Comparison of ENCODE assay signal across 24 cellular contexts in genomic region chr5:167254150-167254549, GRCh38.
"Had no signal": no experiment of that assay in that cellular context is flagged by ENCODE, and none has a peak within 500 bp of the region (broad histone marks: within the 10 kb centered on the region; RNA-seq: fewer than 3 reads in every experiment).

No MANE protein-coding gene starts in this region.

- H3K4me3 Mint-ChIP-seq: immature natural killer cell; memory B cell; mesothelial cell of epicardium; naive B cell; natural killer cell treated with Interleukin-12 subunit alpha and Interleukin-12 subunit beta and Interleukin-15 and Interleukin-18, amount 100 ng/mL, for 72 hours; stimulated activated naive B cell treated with anti-CD40 and anti-IgM and Interleukin-4, amounts not matched to agents 10 μg/mL and 1 μg/mL and 100 μg/mL, for 72 hours; stimulated activated naive CD8-positive, alpha-beta T cell treated with anti-CD3 and anti-CD28 coated beads, Interleukin-15, Interleukin-2, amounts not matched to agents 100 ng/mL and 50 ng/mL, for 24 hours had no signal

- H3K9me3 ChIP-seq: gastrocnemius medialis, mucosa of descending colon, neutrophil, pancreas, right lobe of liver, thoracic aorta, tibial nerve, upper lobe of left lung had no signal

- H3K27me3 Mint-ChIP-seq: memory B cell; naive B cell; natural killer cell treated with Interleukin-12 subunit alpha and Interleukin-12 subunit beta and Interleukin-15 and Interleukin-18, amount 100 ng/mL, for 72 hours; stimulated activated naive B cell treated with anti-CD40 and anti-IgM and Interleukin-4, amounts not matched to agents 10 μg/mL and 1 μg/mL and 100 μg/mL, for 72 hours; stimulated activated naive CD8-positive, alpha-beta T cell treated with anti-CD3 and anti-CD28 coated beads, Interleukin-15, Interleukin-2, amounts not matched to agents 100 ng/mL and 50 ng/mL, for 24 hours had no signal

- H3K36me3 ChIP-seq: gastrocnemius medialis, neutrophil, pancreas, right lobe of liver, thoracic aorta, tibial nerve, upper lobe of left lung had no signal

- H3K9me3 Mint-ChIP-seq: mesothelial cell of epicardium had no signal

- H3K36me3 Mint-ChIP-seq: immature natural killer cell; memory B cell; mesothelial cell of epicardium; naive B cell; natural killer cell treated with Interleukin-12 subunit alpha and Interleukin-12 subunit beta and Interleukin-15 and Interleukin-18, amount 100 ng/mL, for 72 hours; stimulated activated naive B cell treated with anti-CD40 and anti-IgM and Interleukin-4, amounts not matched to agents 10 μg/mL and 1 μg/mL and 100 μg/mL, for 72 hours had no signal

- H3K27ac Mint-ChIP-seq: immature natural killer cell; memory B cell; mesothelial cell of epicardium; natural killer cell treated with Interleukin-12 subunit alpha and Interleukin-12 subunit beta and Interleukin-15 and Interleukin-18, amount 100 ng/mL, for 72 hours; stimulated activated naive B cell treated with anti-CD40 and anti-IgM and Interleukin-4, amounts not matched to agents 10 μg/mL and 1 μg/mL and 100 μg/mL, for 72 hours; stimulated activated naive CD8-positive, alpha-beta T cell treated with anti-CD3 and anti-CD28 coated beads, Interleukin-15, Interleukin-2, amounts not matched to agents 100 ng/mL and 50 ng/mL, for 24 hours had no signal

- H3K4me3 ChIP-seq: gastrocnemius medialis, lung, mucosa of descending colon, pancreas, right lobe of liver, thoracic aorta, tibial nerve, upper lobe of left lung had no signal

- H3K27me3 ChIP-seq: gastrocnemius medialis, neutrophil, pancreas, right lobe of liver, tibial nerve, upper lobe of left lung had no signal

- H3K4me1 ChIP-seq: gastrocnemius medialis, pancreas, tibial nerve, upper lobe of left lung had no signal

- H3K4me1 Mint-ChIP-seq: immature natural killer cell; memory B cell; naive B cell; stimulated activated naive B cell treated with anti-CD40 and anti-IgM and Interleukin-4, amounts not matched to agents 10 μg/mL and 1 μg/mL and 100 μg/mL, for 72 hours had no signal

- DNase-seq: cerebellar nuclear complex; cortex of kidney; foreskin fibroblast; gastrocnemius medialis; head of caudate nucleus; immature natural killer cell; mucosa of descending colon; naive B cell; pancreas; right lobe of liver; small intestine; stimulated activated CD4-positive, alpha-beta T cell treated with anti-CD3 and anti-CD28 coated beads, Interleukin-15, amount 100 ng/mL, for 24 hours; stimulated activated CD4-positive, alpha-beta T cell treated with anti-CD3 and anti-CD28 coated beads, Interleukin-2, amount 100 ng/mL, for 48 hours; stimulated activated naive B cell treated with anti-CD40 and anti-IgM and Interleukin-4, amounts not matched to agents 10 μg/mL and 1 μg/mL and 100 μg/mL, for 72 hours; upper lobe of left lung had no signal

- H3K27ac ChIP-seq: epithelial cell of prostate, gastrocnemius medialis, neutrophil, pancreas, right lobe of liver, thoracic aorta, tibial nerve, upper lobe of left lung had no signal
